In genomic region chrY:8051340-8051739, GRCh38 we compare ENCODE assay signal across 14 cellular contexts.
DNase-seq lines count a peak whose midpoint lies in the region; ATAC-seq and TF ChIP-seq lines count a peak whose summit lies in the region.
"Had no signal": no experiment of that assay in that cellular context is flagged by ENCODE, and none has a peak within 500 bp of the region (broad histone marks: within the 10 kb centered on the region; RNA-seq: fewer than 3 reads in every experiment).

No MANE protein-coding gene starts in this region.

- ATAC-seq in RWPE2 (ENCODE audit: low read depth), result peak; percentile 80
- no peak for ATAC-seq in HG03139 (IDR thresholded peaks at IDR 0.05; ENCODE audit: unreplicated experiment)
- no peak for ATAC-seq in T-helper 17 cell
- ATAC-seq: GM23338, HCT116 had no signal

- H3K4me1 Mint-ChIP-seq in T-helper 17 cell, result no peaks in the 10 kb centered on the region
- H3K4me1 Mint-ChIP-seq: CD4-positive, alpha-beta memory T cell; GM23338; H9 had no signal

- TF ChIP-seq CTCF in RWPE2 (IDR thresholded peaks at IDR 0.05; ENCODE audit: poor library complexity, severe bottlenecking), result no peak
- TF ChIP-seq CTCF in epithelial cell of esophagus (IDR thresholded peaks at IDR 0.05; ENCODE audit: insufficient read depth, low read depth, low read length, missing control alignments), result peak; percentile 33

- H3K4me3 Mint-ChIP-seq in T-helper 17 cell, result no peak overlapping the region
- H3K4me3 Mint-ChIP-seq: CD4-positive, alpha-beta memory T cell; GM23338; H9 had no signal

- no peaks in the 10 kb centered on the region for H3K27me3 ChIP-seq in RWPE2 (ENCODE audit: insufficient read depth, poor library complexity, severe bottlenecking)

- peaks cover 2% of the 10 kb centered on the region for H3K4me1 ChIP-seq in RWPE2 (ENCODE audit: insufficient read depth, poor library complexity, severe bottlenecking)

- H3K9me3 ChIP-seq in RWPE2 (ENCODE audit: severe bottlenecking) (no peaks in the 10 kb centered on the region), T-helper 17 cell (ENCODE audit: control insufficient read depth, low read length, poor library complexity, severe bottlenecking) (no peaks in the 10 kb centered on the region)

- no peaks in the 10 kb centered on the region for H3K36me3 Mint-ChIP-seq in T-helper 17 cell (ENCODE audit: low read depth)
- H3K36me3 Mint-ChIP-seq: CD4-positive, alpha-beta memory T cell had no signal

- H3K27ac Mint-ChIP-seq in T-helper 17 cell, result no peak overlapping the region
- H3K27ac Mint-ChIP-seq: CD4-positive, alpha-beta memory T cell; GM23338; H9 had no signal

- DNase-seq in RWPE2 (ENCODE audit: low spot score) (no peak), SKM-1 (lab: John Stamatoyannopoulos, UW; ENCODE audit: unreplicated experiment) (peak; percentile 46), epithelial cell of esophagus (ENCODE audit: low read depth) (peak; percentile 50), T-helper 17 cell (no peak)
- no peak for DNase-seq in activated T-cell treated with anti-CD3 and anti-CD28 coated beads, Interleukin-2, amount 50 U/mL, for 48 hours
- DNase-seq: C1 segment of cervical spinal cord; CD4-positive, alpha-beta memory T cell; COR-L47; DMS153; DND-41; H9 had no signal

- no peaks in the 10 kb centered on the region for H3K36me3 ChIP-seq in RWPE2 (ENCODE audit: low read depth)

- H3K4me3 ChIP-seq in RWPE2 (ENCODE audit: severe bottlenecking) (no peak overlapping the region), epithelial cell of esophagus (ENCODE audit: low read length) (no peak overlapping the region)
- H3K4me3 ChIP-seq: GM23338 had no signal

- H3K27me3 Mint-ChIP-seq in T-helper 17 cell, result no peaks in the 10 kb centered on the region
- H3K27me3 Mint-ChIP-seq: CD4-positive, alpha-beta memory T cell had no signal

- no peak overlapping the region for H3K27ac ChIP-seq in RWPE2 (ENCODE audit: poor library complexity, severe bottlenecking)

Comparison
In these comparisons a context has a peak if more than half of its experiments do, and no peak if none do; other contexts are left out.
1. DNase-seq: peak in SKM-1 (single experiment) and epithelial cell of esophagus (single experiment); none in RWPE2 (single experiment), T-helper 17 cell (0 of 3) and activated T-cell treated with anti-CD3 and anti-CD28 coated beads, Interleukin-2, amount 50 U/mL, for 48 hours (0 of 2).